ENCODE assay signal across 8 cellular contexts in genomic region chr12:90909069-90909676, GRCh38. TPM values are rescaled to one million over a fixed set of nuclear protein-coding genes. Genes with fewer than 3 reads are reported as not detected.
DNase-seq lines count a peak whose midpoint lies in the region; TF ChIP-seq lines count a peak whose summit lies in the region.

No MANE protein-coding gene starts in this region.

- H3K27me3 ChIP-seq in sigmoid colon = no peaks in the 10 kb centered on the region

- no peak overlapping the region for H3K4me3 ChIP-seq in fibroblast of villous mesenchyme (ENCODE audit: low read depth, low read length)
- no peak overlapping the region for H3K4me3 ChIP-seq in sigmoid colon

- no peaks in the 10 kb centered on the region for H3K36me3 ChIP-seq in sigmoid colon

- no peak for TF ChIP-seq EP300 in sigmoid colon (IDR thresholded peaks at IDR 0.05)

- H3K9me3 ChIP-seq in sigmoid colon = no peaks in the 10 kb centered on the region

- WGBS in sigmoid colon, 2 donors = 42 to 61% methylated on average over 7 of the region's 7 CpGs

- intact Hi-C loops in sigmoid colon (cut with DNase I) = no loop called here

- peaks cover 0 to 7% (median 0%) of the 10 kb centered on the region in 4 donors for H3K4me1 ChIP-seq in sigmoid colon

- TF ChIP-seq CTCF in fibroblast of villous mesenchyme (IDR thresholded peaks at IDR 0.05; ENCODE audit: insufficient read depth, low read depth, low read length) (peak; percentile 85), sigmoid colon (IDR thresholded peaks at IDR 0.05) (peak in 3 of 4 experiments; percentile 56 to 70 (median 65))

- no peak for TF ChIP-seq POLR2A in sigmoid colon (IDR thresholded peaks at IDR 0.05)

- DNase-seq in DMS153 treated with DMSO at 0.1 percent for 48 hours (lab: John Stamatoyannopoulos, UW; ENCODE audit: unreplicated experiment) (peak; percentile 12), HT1080 (ENCODE audit: low read depth) (peak; percentile 39), SHP77 treated with DMSO at 0.1 percent for 48 hours (lab: John Stamatoyannopoulos, UW) (peak; percentile 0), fibroblast of villous mesenchyme (ENCODE audit: low read depth) (peak; percentile 53), sigmoid colon (no peak), GDM1 (lab: John Stamatoyannopoulos, UW) (no peak), NCI-H128 (lab: John Stamatoyannopoulos, UW; ENCODE audit: unreplicated experiment) (no peak)
- DNase-seq in effector CD4-positive, alpha-beta T cell = no peak

- no peak overlapping the region for H3K27ac ChIP-seq in sigmoid colon

RNA-seq across cellular contexts. Expression of gene CCER1, which starts 45.8 kb away (rescaled TPM):
- not detected in 2 replicates for total RNA-seq in HT1080 (2014; rRNA removed; shearing (Covaris generic))
- polyA plus RNA-seq in HT1080 (2015; cell fraction: cytosol; rRNA removed) = not detected in 2 replicates
- polyA plus RNA-seq in HT1080 (2015; cell fraction: nucleus; rRNA removed) = not detected in 2 replicates
- total RNA-seq in fibroblast of villous mesenchyme (not detected in 2 replicates), sigmoid colon (not detected)
- polyA plus RNA-seq in sigmoid colon = not detected

Comparison
In these comparisons a context has a peak if more than half of its experiments do, and no peak if none do; other contexts are left out.
1. DNase-seq: peak in DMS153 treated with DMSO at 0.1 percent for 48 hours (single experiment), HT1080 (single experiment), SHP77 treated with DMSO at 0.1 percent for 48 hours (single experiment) and fibroblast of villous mesenchyme (single experiment); none in sigmoid colon (single experiment), effector CD4-positive, alpha-beta T cell (single experiment), GDM1 (single experiment) and NCI-H128 (single experiment).